In genomic region chr2:86598966-86599365, GRCh38 we compare ENCODE assay signal across 19 cellular contexts. TPM values are rescaled to one million over a fixed set of nuclear protein-coding genes. Genes with fewer than 3 reads are reported as not detected.
DNase-seq lines count a peak whose midpoint lies in the region; ATAC-seq, FAIRE-seq and TF ChIP-seq lines count a peak whose summit lies in the region.
"Had no signal": no experiment of that assay in that cellular context is flagged by ENCODE, and none has a peak within 500 bp of the region (broad histone marks: within the 10 kb centered on the region; RNA-seq: fewer than 3 reads in every experiment).

No MANE protein-coding gene starts in this region.

- H3F3A ChIP-seq in GM23248 (ENCODE audit: insufficient read depth), result no peaks in the 10 kb centered on the region

- FAIRE-seq in bronchial epithelial cell (lab: Jason Lieb, UNC), result no peak
- FAIRE-seq: HTR-8/SVneo had no signal

- H3K4me3 ChIP-seq in GM23248 (no peak overlapping the region), bronchial epithelial cell (ENCODE audit: low read depth, low read length) (no peak overlapping the region), BE2C (ENCODE audit: low read depth, low read length) (no peak overlapping the region)
- H3K4me3 ChIP-seq: HAP-1, SK-N-MC had no signal

- H3K27me3 ChIP-seq in GM23248 (replicated peaks; ENCODE audit: insufficient read depth), result no peaks in the 10 kb centered on the region
- no peaks in the 10 kb centered on the region for H3K27me3 ChIP-seq in bronchial epithelial cell (ENCODE audit: control insufficient read depth, insufficient read depth, low read length)
- no peaks in the 10 kb centered on the region for H3K27me3 ChIP-seq in BE2C

- H3K4me2 ChIP-seq in GM23248 (ENCODE audit: unreplicated experiment), result no peak overlapping the region

- H3K27ac ChIP-seq in 22Rv1 (peak overlapping the region; percentile 21; the same call in 1 of the 2 replicates), GM23248 (no peak overlapping the region)
- H3K27ac ChIP-seq: C4-2B, SK-N-MC had no signal

- peak; percentile 31 for DNase-seq in GM23248
- peak; percentile 52 for DNase-seq in bronchial epithelial cell (ENCODE audit: low read depth)
- peak; percentile 11 to 18 for DNase-seq in lung microvascular endothelial cell (ENCODE audit: low read depth in 2 of 2)
- no peak for DNase-seq in BE2C
- DNase-seq: DND-41; Kasumi-1; NCI-H1105; NCI-H2081 treated with DMSO at 0.1 percent for 48 hours; NCI-H510A; NCI-H748 treated with DMSO at 0.1 percent for 48 hours; NK-92 treated with Interleukin-12 subunit alpha and Interleukin-12 subunit beta, amount 100 ng/mL, for 24 hours; SHP77 had no signal

- H2AFZ ChIP-seq in GM23248, result no peak overlapping the region

- H3K9me3 ChIP-seq in GM23248 (ENCODE audit: low read depth) (no peaks in the 10 kb centered on the region), BE2C (no peaks in the 10 kb centered on the region)
- H3K9me3 ChIP-seq: HAP-1 had no signal

- no peak for ATAC-seq in GM21737 (IDR thresholded peaks at IDR 0.05; ENCODE audit: unreplicated experiment)
- ATAC-seq in HG02938 (IDR thresholded peaks at IDR 0.05; ENCODE audit: unreplicated experiment), result no peak

- H4K20me1 ChIP-seq in GM23248 (ENCODE audit: insufficient read depth), result no peaks in the 10 kb centered on the region

- H3K79me2 ChIP-seq in GM23248 (ENCODE audit: insufficient read depth), result no peaks in the 10 kb centered on the region

- TF ChIP-seq CTCF in 22Rv1 (IDR thresholded peaks at IDR 0.05) (no peak), bronchial epithelial cell (IDR thresholded peaks at IDR 0.05; ENCODE audit: insufficient read depth, low read length, severe bottlenecking) (no peak), BE2C (IDR thresholded peaks at IDR 0.05; ENCODE audit: low read depth, low read length) (no peak)

- WGBS in GM23248 (ENCODE audit: low coverage in 1 of 2, low lambda C conversion rate in 2 of 2, missing lambda C conversion rate in 2 of 2), 2 experiments, result 2% methylated on average over 2 of the region's 2 CpGs

- H3K36me3 ChIP-seq in GM23248 (ENCODE audit: low read depth) (peaks cover 5% of the 10 kb centered on the region; the same call in 1 of the 2 replicates), bronchial epithelial cell (ENCODE audit: control insufficient read depth, insufficient read depth, low read length) (no peaks in the 10 kb centered on the region), BE2C (no peaks in the 10 kb centered on the region)
- H3K36me3 ChIP-seq: HAP-1 had no signal

- no peaks in the 10 kb centered on the region for H3K9me2 ChIP-seq in GM23248 (ENCODE audit: insufficient read depth)

- no peak overlapping the region for H3K9ac ChIP-seq in GM23248

- H3K4me1 ChIP-seq in GM23248 (ENCODE audit: insufficient read depth), result no peaks in the 10 kb centered on the region
- H3K4me1 ChIP-seq in BE2C, result no peaks in the 10 kb centered on the region
- H3K4me1 ChIP-seq: HAP-1 had no signal

- in situ Hi-C loops in GM23248 (cut with MboI), result no loop called here

RNA-seq across cellular contexts. Expression of gene RNF103, which starts 24.7 kb away (rescaled TPM):
- 21.7 and 24.4 TPM in 2 replicates for total RNA-seq in GM23248 (2014; rRNA removed; shearing (Covaris generic))
- polyA plus RNA-seq in GM23248 (2016; fragmentation: Nextera tagmentation; extraction: Ambion mirVana), result 11.6 and 13.2 TPM in 2 replicates
- 17.7 and 18.2 TPM in 2 replicates for total RNA-seq in bronchial epithelial cell
- total RNA-seq in lung microvascular endothelial cell, result 23.3 and 33.1 TPM in 2 replicates
- 5.5 TPM for polyA plus RNA-seq in BE2C (2012; ENCODE audit: insufficient read depth, insufficient read length, low read depth)

RNA-seq across cellular contexts. Expression of gene CHMP3, which starts 35.7 kb away (rescaled TPM):
- total RNA-seq in GM23248 (2014; rRNA removed; shearing (Covaris generic)), result 71.5 and 81.2 TPM in 2 replicates
- polyA plus RNA-seq in GM23248 (2016; fragmentation: Nextera tagmentation; extraction: Ambion mirVana), result 74.5 and 90.1 TPM in 2 replicates
- 60.6 and 87.6 TPM in 2 replicates for total RNA-seq in bronchial epithelial cell
- total RNA-seq in lung microvascular endothelial cell, result 47.9 and 58.9 TPM in 2 replicates
- polyA plus RNA-seq in BE2C (2012; ENCODE audit: insufficient read depth, insufficient read length, low read depth), result 6.0 TPM
